In genomic region chr22:50247748-50248147, GRCh38 we compare ENCODE assay signal across 1 cellular context.
TF ChIP-seq lines count a peak whose summit lies in the region.

No MANE protein-coding gene starts in this region.

TF ChIP-seq in HepG2, 621 proteins besides CTCF, POLR2A, EP300 and RAD21:
- TF ChIP-seq POLR2AphosphoS5 (IDR thresholded peaks at IDR 0.05; ENCODE audit: low read depth, low read length): no peak
- TF ChIP-seq ZFYVE20 (CRISPR knock-in tag; IDR thresholded peaks at IDR 0.05; ENCODE audit: borderline replicate concordance, low read depth): no peak
- no peak for TF ChIP-seq ZBTB40 (IDR thresholded peaks at IDR 0.05)
- TF ChIP-seq ZBTB40 (CRISPR knock-in tag; IDR thresholded peaks at IDR 0.05): 0 out of 2 replicates have a peak, but pooled peaks have one; percentile 9
- TF ChIP-seq ZNF263 (CRISPR knock-in tag; IDR thresholded peaks at IDR 0.05): no peak
- no peak for TF ChIP-seq FOXK1 (CRISPR knock-in tag; IDR thresholded peaks at IDR 0.05; ENCODE audit: borderline replicate concordance, low read depth)
- TF ChIP-seq NFKB2 (CRISPR knock-in tag; IDR thresholded peaks at IDR 0.05; ENCODE audit: borderline replicate concordance): no peak
- no peak for TF ChIP-seq FIP1L1 (IDR thresholded peaks at IDR 0.05; ENCODE audit: borderline replicate concordance, insufficient read depth, low read depth, low read length)
- TF ChIP-seq ZNF547 (CRISPR knock-in tag; IDR thresholded peaks at IDR 0.05): no peak
- no peak for TF ChIP-seq ZBTB25 (CRISPR knock-in tag; IDR thresholded peaks at IDR 0.05)
- no peak for TF ChIP-seq ZSCAN5A (CRISPR knock-in tag; IDR thresholded peaks at IDR 0.05; ENCODE audit: borderline replicate concordance)
- peak; percentile 85 for TF ChIP-seq AGO2 (optimal IDR thresholded peaks at IDR 0.05; ENCODE audit: low read depth, low read length)
- no peak for TF ChIP-seq MYC (CRISPR knock-in tag; IDR thresholded peaks at IDR 0.05; ENCODE audit: borderline replicate concordance)
- TF ChIP-seq ASH2L (IDR thresholded peaks at IDR 0.05; ENCODE audit: insufficient read length, low read depth, low read length): no peak
- no peak for TF ChIP-seq ZXDC (CRISPR knock-in tag; IDR thresholded peaks at IDR 0.05)
